ENCODE assay signal across 8 cellular contexts in genomic region chr7:80134536-80135305, GRCh38. TPM values are rescaled to one million over a fixed set of nuclear protein-coding genes. Genes with fewer than 3 reads are reported as not detected.
DNase-seq lines count a peak whose midpoint lies in the region; ATAC-seq and TF ChIP-seq lines count a peak whose summit lies in the region.

Gene GNAI1, plus strand, starts transcription at chr7:80134831. Its CDS starts 330 bp downstream, at chr7:80135161.

- H3K27ac ChIP-seq in CD4-positive, alpha-beta T cell (ENCODE audit: low read depth, low read length), result no peak within 1 kb of the TSS
- H3K27ac ChIP-seq in WERI-Rb-1 (peak within 1 kb of the TSS; percentile 76), endodermal cell (ENCODE audit: low read depth, low read length) (peak within 1 kb of the TSS; percentile 82), lower lobe of right lung (peak within 1 kb of the TSS; percentile 87), OCI-LY7 (ENCODE audit: low read depth, low read length, poor library complexity, severe bottlenecking) (no peak within 1 kb of the TSS)

- no peaks in the 10 kb centered on the region for H3K9me2 ChIP-seq in OCI-LY7 (ENCODE audit: insufficient read depth, low read length)

- H3K27ac Mint-ChIP-seq in CD4-positive, alpha-beta T cell, result peak within 1 kb of the TSS; percentile 26
- peak within 1 kb of the TSS; percentile 94 for H3K27ac Mint-ChIP-seq in endodermal cell

- no peak within 1 kb of the TSS for H3K4me2 ChIP-seq in OCI-LY7 (ENCODE audit: low read length)

- 0 out of 2 replicates have a peak, but pooled peaks cover 5% of the 10 kb centered on the region for H3K36me3 ChIP-seq in WERI-Rb-1
- H3K36me3 ChIP-seq in endodermal cell (ENCODE audit: control insufficient read depth, insufficient read depth, low read length), result no peaks in the 10 kb centered on the region
- no peaks in the 10 kb centered on the region for H3K36me3 ChIP-seq in lower lobe of right lung
- H3K36me3 ChIP-seq in OCI-LY7 (ENCODE audit: insufficient read depth, low read length), result no peaks in the 10 kb centered on the region

- peak within 1 kb of the TSS; percentile 80 for H3K9ac ChIP-seq in endodermal cell (ENCODE audit: extremely low read depth, low read length, poor library complexity, severe bottlenecking)

- TF ChIP-seq CTCF in CD4-positive, alpha-beta T cell (IDR thresholded peaks at IDR 0.05), result no peak
- TF ChIP-seq CTCF in WERI-Rb-1 (IDR thresholded peaks at IDR 0.05; ENCODE audit: low read depth, low read length) (peak; percentile 53), endodermal cell (conservative IDR thresholded peaks at IDR 0.05) (peak; percentile 75), lower lobe of right lung (IDR thresholded peaks at IDR 0.05) (peak; percentile 41), OCI-LY7 (conservative IDR thresholded peaks at IDR 0.05; ENCODE audit: low read length) (no peak)

- 0% methylated on average over 36 to 92 of the region's 92 CpGs for WGBS in endodermal cell (ENCODE audit: insufficient coverage in 1 of 2, insufficient read length in 1 of 2), 2 experiments

- peak; percentile 45 for ATAC-seq in CD4-positive, alpha-beta T cell (ENCODE audit: poor library complexity)
- peak; percentile 43 for ATAC-seq in GM21390 (IDR thresholded peaks at IDR 0.05; ENCODE audit: unreplicated experiment)
- ATAC-seq in lower lobe of right lung, result peak; percentile 90 to 94

- CTCF ChIA-PET in CD4-positive, alpha-beta T cell (lab: Charles Lee), result no interaction called here
- CTCF ChIA-PET in OCI-LY7 (lab: Charles Lee; ENCODE audit: unreplicated experiment), result no interaction called here

- H3K9me3 Mint-ChIP-seq in CD4-positive, alpha-beta T cell, result no peaks in the 10 kb centered on the region
- no peaks in the 10 kb centered on the region for H3K9me3 Mint-ChIP-seq in endodermal cell

- peaks cover 25% of the 10 kb centered on the region for H3K27me3 Mint-ChIP-seq in CD4-positive, alpha-beta T cell
- H3K27me3 Mint-ChIP-seq in endodermal cell (ENCODE audit: insufficient read depth), result peaks cover 35% of the 10 kb centered on the region

- H4K20me1 ChIP-seq in OCI-LY7 (ENCODE audit: insufficient read depth, low read length), result no peaks in the 10 kb centered on the region

- peaks cover 7% of the 10 kb centered on the region for H3K27me3 ChIP-seq in CD4-positive, alpha-beta T cell (ENCODE audit: control insufficient read depth, insufficient read depth, low read length)
- H3K27me3 ChIP-seq in WERI-Rb-1 (ENCODE audit: insufficient read depth, low read depth, severe bottlenecking), result no peaks in the 10 kb centered on the region
- no peaks in the 10 kb centered on the region for H3K27me3 ChIP-seq in endodermal cell (ENCODE audit: control insufficient read depth, insufficient read depth, low read length, poor library complexity, severe bottlenecking)
- H3K27me3 ChIP-seq in lower lobe of right lung (ENCODE audit: low read depth), result no peaks in the 10 kb centered on the region

- no peaks in the 10 kb centered on the region for H3K36me3 Mint-ChIP-seq in CD4-positive, alpha-beta T cell (ENCODE audit: low read depth)
- no peaks in the 10 kb centered on the region for H3K36me3 Mint-ChIP-seq in endodermal cell (ENCODE audit: low read depth)

- peaks cover 29% of the 10 kb centered on the region for H3K4me1 Mint-ChIP-seq in CD4-positive, alpha-beta T cell (ENCODE audit: low read depth)
- H3K4me1 Mint-ChIP-seq in endodermal cell, result peaks cover 31% of the 10 kb centered on the region

- H2AFZ ChIP-seq in OCI-LY7 (ENCODE audit: low read length), result no peak within 1 kb of the TSS

- H3K4me3 Mint-ChIP-seq in CD4-positive, alpha-beta T cell, result peak within 1 kb of the TSS; percentile 92
- peak within 1 kb of the TSS; percentile 80 for H3K4me3 Mint-ChIP-seq in endodermal cell

- BruUV-seq in OCI-LY7 (replicated peaks; lab: Mats Ljungman, UMichigan), result no TSS peak

- intact Hi-C loops in CD4-positive, alpha-beta T cell (cut with DNase I, micrococcal nuclease), result loop anchor here in 1 of 2 experiments (10.0 kb wide), 2 partner anchors 180 to 260 kb away; no protein-coding TSS in a partner anchor
- intact Hi-C loops in lower lobe of right lung (cut with DNase I) (no loop called here), OCI-LY7 (cut with micrococcal nuclease; ENCODE audit: unreplicated experiment) (no loop called here)

- peak in 3 of 10 experiments; percentile 3 to 32 (median 15) for DNase-seq in CD4-positive, alpha-beta T cell
- peak; percentile 82 to 94 (median 94) for DNase-seq in NCI-H1417 (lab: John Stamatoyannopoulos, UW)
- DNase-seq in WERI-Rb-1, result peak; percentile 83
- peak; percentile 93 for DNase-seq in endodermal cell
- peak; percentile 71 for DNase-seq in lower lobe of right lung
- peak; percentile 29 to 32 for DNase-seq in stimulated activated CD8-positive, alpha-beta memory T cell treated with anti-CD3 and anti-CD28 coated beads, Interleukin-7, amount 100 ng/mL, for 48 hours (ENCODE audit: extremely low read depth in 1 of 2, low read depth in 1 of 2)
- no peak for DNase-seq in OCI-LY7 (ENCODE audit: low spot score)

- peak within 1 kb of the TSS; percentile 95 for H3K4me3 ChIP-seq in WERI-Rb-1 (ENCODE audit: low read depth, low read length)
- H3K4me3 ChIP-seq in endodermal cell (ENCODE audit: low read length), result peak within 1 kb of the TSS; percentile 98
- H3K4me3 ChIP-seq in lower lobe of right lung, result peak within 1 kb of the TSS; percentile 95
- no peak within 1 kb of the TSS for H3K4me3 ChIP-seq in OCI-LY7 (ENCODE audit: low read depth, low read length, poor library complexity, severe bottlenecking)

- POLR2A ChIA-PET in CD4-positive, alpha-beta T cell (lab: Charles Lee), result interaction anchor here (0.7 to 1.1 kb wide), 2 partner anchors 13 to 17 kb away, joined by 3 read pairs; no protein-coding TSS in a partner anchor
- POLR2A ChIA-PET in OCI-LY7 (lab: Charles Lee), result no interaction called here

- no peaks in the 10 kb centered on the region for H3K9me3 ChIP-seq in CD4-positive, alpha-beta T cell (ENCODE audit: control insufficient read depth, low read length)
- H3K9me3 ChIP-seq in WERI-Rb-1 (ENCODE audit: severe bottlenecking) (no peaks in the 10 kb centered on the region), endodermal cell (ENCODE audit: control insufficient read depth, low read length) (no peaks in the 10 kb centered on the region), lower lobe of right lung (no peaks in the 10 kb centered on the region), OCI-LY7 (ENCODE audit: low read length) (no peaks in the 10 kb centered on the region)

- H3K4me1 ChIP-seq in endodermal cell (ENCODE audit: control insufficient read depth, insufficient read depth, low read length), result peaks cover 6% of the 10 kb centered on the region
- peaks cover 29% of the 10 kb centered on the region for H3K4me1 ChIP-seq in lower lobe of right lung
- H3K4me1 ChIP-seq in OCI-LY7 (ENCODE audit: insufficient read depth, low read length, poor library complexity, severe bottlenecking), result no peaks in the 10 kb centered on the region

- no peaks in the 10 kb centered on the region for H3K79me2 ChIP-seq in OCI-LY7 (ENCODE audit: insufficient read depth, low read depth, low read length)

RNA-seq across cellular contexts. Expression of gene GNAI1, which starts in this region (rescaled TPM):
- 1 to 10 TPM; 1.2 to 2.8 TPM for total RNA-seq in CD4-positive, alpha-beta T cell
- 10 to 100 TPM; 21.5 to 27.0 TPM for total RNA-seq in endodermal cell
- 34.3 TPM for polyA plus RNA-seq in endodermal cell (2013, experiment 1 of 2)
- polyA plus RNA-seq in endodermal cell (2013, experiment 2 of 2), result 28.9 TPM
- 32.1 TPM for total RNA-seq in lower lobe of right lung
- not detected in 2 replicates for total RNA-seq in OCI-LY7 (2014; rRNA removed; shearing (Covaris generic))
- not detected in 2 replicates for total RNA-seq in OCI-LY7 (2022)

Comparison
In these comparisons a context has a peak if more than half of its experiments do, and no peak if none do; other contexts are left out.
1. H3K27ac ChIP-seq: peak in WERI-Rb-1 (single experiment), endodermal cell (single experiment) and lower lobe of right lung (single experiment); none in CD4-positive, alpha-beta T cell (single experiment) and OCI-LY7 (single experiment).
2. CTCF ChIP-seq: peak in WERI-Rb-1 (single experiment), endodermal cell (single experiment) and lower lobe of right lung (single experiment); none in CD4-positive, alpha-beta T cell (single experiment) and OCI-LY7 (single experiment).
3. Peak in every context shown above with its lines, with median percentiles within 50 percentile points of each other: ATAC-seq.